Comparison of ENCODE assay signal across 16 cellular contexts in genomic region chr5:90680831-90681420, GRCh38.
DNase-seq lines count a peak whose midpoint lies in the region; ATAC-seq and TF ChIP-seq lines count a peak whose summit lies in the region.
"Had no signal": no experiment of that assay in that cellular context is flagged by ENCODE, and none has a peak within 500 bp of the region (broad histone marks: within the 10 kb centered on the region; RNA-seq: fewer than 3 reads in every experiment).

No MANE protein-coding gene starts in this region.

- no peaks in the 10 kb centered on the region for H3F3A ChIP-seq in PC-3 (ENCODE audit: low read length, unreplicated experiment)

- H4K20me1 ChIP-seq in PC-3 (ENCODE audit: low read length), result no peaks in the 10 kb centered on the region
- H4K20me1 ChIP-seq: BLaER1 had no signal

- peak overlapping the region in 2 of 5 experiments; percentile 62 to 75 for H3K4me3 Mint-ChIP-seq in brain
- H3K4me3 Mint-ChIP-seq: CD8-positive, alpha-beta memory T cell; HFFc6 had no signal

- H3K9me2 ChIP-seq in PC-3 (replicated peaks; ENCODE audit: low read length), result no peaks in the 10 kb centered on the region

- H3K4me3 ChIP-seq in PC-3 (ENCODE audit: low read length), result no peak overlapping the region
- H3K4me3 ChIP-seq in foreskin fibroblast (ENCODE audit: low read depth in 1 of 2, low read length in 2 of 2), result no peak overlapping the region
- no peak overlapping the region for H3K4me3 ChIP-seq in colonic mucosa
- H3K4me3 ChIP-seq: BLaER1 had no signal

- intact Hi-C loops in PC-3 (cut with micrococcal nuclease), result no loop called here
- intact Hi-C loops in colonic mucosa (cut with DNase I), result no loop called here

- H3K36me3 Mint-ChIP-seq in brain, result peaks cover 39% of the 10 kb centered on the region
- H3K36me3 Mint-ChIP-seq: CD8-positive, alpha-beta memory T cell had no signal

- POLR2A ChIA-PET in PC-3 (lab: Charles Lee; ENCODE audit: unreplicated experiment), result no interaction called here

- peak overlapping the region in 3 of 5 experiments; percentile 81 to 89 (median 84) for H3K27ac Mint-ChIP-seq in brain
- H3K27ac Mint-ChIP-seq: CD8-positive, alpha-beta memory T cell; HFFc6 had no signal

- DNase-seq in Ammon's horn (ENCODE audit: low spot score), result peak; percentile 53
- DNase-seq in PC-3, result peak; percentile 11
- DNase-seq in inferior parietal cortex (ENCODE audit: extremely low spot score), result peak; percentile 36
- DNase-seq in stimulated activated CD4-positive, alpha-beta T cell treated with anti-CD3 and anti-CD28 coated beads, Interleukin-15, amount 100 ng/mL, for 24 hours, result no peak
- no peak for DNase-seq in GM20000 (ENCODE audit: low spot score)
- no peak for DNase-seq in foreskin fibroblast
- DNase-seq in colonic mucosa, result no peak
- DNase-seq: CD8-positive, alpha-beta memory T cell; DMS53; GOT3; HCEC 1CT; HFFc6 had no signal

- H3K79me2 ChIP-seq in PC-3 (ENCODE audit: low read length), result no peaks in the 10 kb centered on the region

- H3K9me3 ChIP-seq in PC-3 (ENCODE audit: low read length) (no peaks in the 10 kb centered on the region), colonic mucosa (no peaks in the 10 kb centered on the region)
- H3K9me3 ChIP-seq: BLaER1 had no signal

- no peaks in the 10 kb centered on the region for H3K4me1 ChIP-seq in PC-3 (ENCODE audit: insufficient read depth, low read length)
- no peaks in the 10 kb centered on the region for H3K4me1 ChIP-seq in colonic mucosa
- H3K4me1 ChIP-seq: BLaER1 had no signal

- CTCF ChIA-PET in PC-3 (lab: Charles Lee), result no interaction called here

- H3K9me3 Mint-ChIP-seq in brain, result peaks cover 0 to 4% (median 4%) of the 10 kb centered on the region in 5 experiments

- no peak overlapping the region for H3K9ac ChIP-seq in PC-3 (ENCODE audit: low read length)
- no peak overlapping the region for H3K9ac ChIP-seq in colonic mucosa (ENCODE audit: low read depth in 2 of 2, low read length in 2 of 2)
- H3K9ac ChIP-seq: BLaER1 had no signal

- no peak overlapping the region for H2AFZ ChIP-seq in PC-3 (ENCODE audit: low read length)

- TF ChIP-seq CTCF in PC-3 (conservative IDR thresholded peaks at IDR 0.05; ENCODE audit: low read depth, low read length) (no peak), brain (conservative IDR thresholded peaks at IDR 0.05) (no peak), GM20000 (IDR thresholded peaks at IDR 0.05; ENCODE audit: extremely low read depth, missing control alignments) (no peak), foreskin fibroblast (IDR thresholded peaks at IDR 0.05; ENCODE audit: low read depth, low read length) (no peak), colonic mucosa (IDR thresholded peaks at IDR 0.05) (no peak)

- no peaks in the 10 kb centered on the region for H3K4me1 Mint-ChIP-seq in brain
- H3K4me1 Mint-ChIP-seq: CD8-positive, alpha-beta memory T cell had no signal

- H3K27ac ChIP-seq in PC-3 (ENCODE audit: low read length), result no peak overlapping the region
- no peak overlapping the region for H3K27ac ChIP-seq in colonic mucosa
- H3K27ac ChIP-seq: 22Rv1, BLaER1, HL-60 had no signal

- H3K27me3 Mint-ChIP-seq in brain, result no peaks in the 10 kb centered on the region
- H3K27me3 Mint-ChIP-seq: CD8-positive, alpha-beta memory T cell had no signal

- no peaks in the 10 kb centered on the region for H3K27me3 ChIP-seq in PC-3 (ENCODE audit: low read length)
- H3K27me3 ChIP-seq in colonic mucosa, result no peaks in the 10 kb centered on the region
- H3K27me3 ChIP-seq: BLaER1 had no signal

- H3K36me3 ChIP-seq in PC-3 (ENCODE audit: low read depth, low read length), result no peaks in the 10 kb centered on the region
- no peaks in the 10 kb centered on the region for H3K36me3 ChIP-seq in colonic mucosa
- H3K36me3 ChIP-seq: BLaER1 had no signal

- ATAC-seq in PC-3, result peak; percentile 29; the same call in 1 of the 2 replicates

- BruUV-seq in PC-3 (replicated peaks; lab: Mats Ljungman, UMichigan), result no TSS peak

- no peak overlapping the region for H3K4me2 ChIP-seq in PC-3 (ENCODE audit: low read length)
- H3K4me2 ChIP-seq: BLaER1 had no signal

Comparison
In these comparisons a context has a peak if more than half of its experiments do, and no peak if none do; other contexts are left out.
1. DNase-seq: peak in Ammon's horn (single experiment), PC-3 (single experiment) and inferior parietal cortex (single experiment); none in stimulated activated CD4-positive, alpha-beta T cell treated with anti-CD3 and anti-CD28 coated beads, Interleukin-15, amount 100 ng/mL, for 24 hours (single experiment), GM20000 (single experiment), foreskin fibroblast (0 of 2) and colonic mucosa (single experiment).